In genomic region chr21:31938330-31939301, GRCh38 we compare ENCODE assay signal across 16 cellular contexts.
DNase-seq lines count a peak whose midpoint lies in the region; ATAC-seq and TF ChIP-seq lines count a peak whose summit lies in the region.
"Had no signal": no experiment of that assay in that cellular context is flagged by ENCODE, and none has a peak within 500 bp of the region (broad histone marks: within the 10 kb centered on the region; RNA-seq: fewer than 3 reads in every experiment).

No MANE protein-coding gene starts in this region.

- no peak for TF ChIP-seq EP300 in SK-N-SH (IDR thresholded peaks at IDR 0.05; ENCODE audit: borderline replicate concordance in 1 of 2, low read depth in 1 of 2, low read length in 1 of 2)

- intact Hi-C loops in body of pancreas (cut with DNase I) = no loop called here

- H2AFZ ChIP-seq in SK-N-SH (ENCODE audit: low read depth) (no peak overlapping the region), trophoblast cell (ENCODE audit: insufficient read depth, low read length, poor library complexity) (no peak overlapping the region)

- H3K79me2 ChIP-seq in SK-N-SH (ENCODE audit: insufficient read depth) (no peaks in the 10 kb centered on the region), trophoblast cell (ENCODE audit: control insufficient read depth, insufficient read depth, low read length, poor library complexity) (no peaks in the 10 kb centered on the region)

- H3K9me3 ChIP-seq in SK-N-SH = no peaks in the 10 kb centered on the region
- H3K9me3 ChIP-seq in body of pancreas = no peaks in the 10 kb centered on the region
- H3K9me3 ChIP-seq in trophoblast cell (ENCODE audit: insufficient read depth, low read depth, low read length) = no peaks in the 10 kb centered on the region

- no peak overlapping the region for H4K91ac ChIP-seq in trophoblast cell (ENCODE audit: low read depth, low read length)

- no peaks in the 10 kb centered on the region for H3F3A ChIP-seq in SK-N-SH (replicated peaks; ENCODE audit: insufficient read depth)

- no peaks in the 10 kb centered on the region for H3K36me3 ChIP-seq in SK-N-SH (replicated peaks in 1 of 2; ENCODE audit: control insufficient read depth in 1 of 2, insufficient read depth in 2 of 2, low read length in 1 of 2)
- H3K36me3 ChIP-seq in body of pancreas (replicated peaks in 1 of 2; ENCODE audit: insufficient read depth in 1 of 2, low read depth in 2 of 2) = no peaks in the 10 kb centered on the region
- H3K36me3 ChIP-seq in trophoblast cell (ENCODE audit: control insufficient read depth in 1 of 2, insufficient read depth in 2 of 2, low read length in 2 of 2) = no peaks in the 10 kb centered on the region

- POLR2A ChIA-PET in SK-N-SH (lab: Yijun Ruan, JAX) = interaction anchor here (1.1 kb wide), 1 partner anchor 13 kb away, joined by 3 read pairs; no protein-coding TSS in a partner anchor

- H2BK5ac ChIP-seq in trophoblast cell (ENCODE audit: low read depth, low read length, poor library complexity) = no peak overlapping the region

- TF ChIP-seq CTCF in SK-N-SH (IDR thresholded peaks at IDR 0.05) (no peak), body of pancreas (IDR thresholded peaks at IDR 0.05) (no peak)

- no peak overlapping the region for H3K9ac ChIP-seq in SK-N-SH
- no peak overlapping the region for H3K9ac ChIP-seq in trophoblast cell (ENCODE audit: low read length)

- H4K12ac ChIP-seq in trophoblast cell (ENCODE audit: low read depth, low read length) = no peak overlapping the region

- 62% methylated on average over 15 of the region's 15 CpGs for WGBS in SK-N-SH (ENCODE audit: low lambda C conversion rate)
- WGBS in body of pancreas, 2 donors = 36 to 42% methylated on average over 15 of the region's 15 CpGs
- 100% methylated on average over 3 of the region's 15 CpGs for WGBS in trophoblast cell (ENCODE audit: extremely low coverage, insufficient coverage, insufficient read length)

- no peak overlapping the region for H3K18ac ChIP-seq in trophoblast cell (ENCODE audit: low read length)

- H3K4me1 ChIP-seq in SK-N-SH (ENCODE audit: control insufficient read depth in 1 of 2, insufficient read depth in 2 of 2, low read depth in 1 of 2, low read length in 1 of 2) = peaks cover 0 to 13% of the 10 kb centered on the region in 2 experiments; a peak in 2 of 4 replicates
- peaks cover 48% of the 10 kb centered on the region for H3K4me1 ChIP-seq in body of pancreas
- peaks cover 4 to 9% of the 10 kb centered on the region in 2 experiments for H3K4me1 ChIP-seq in trophoblast cell (ENCODE audit: control insufficient read depth in 1 of 2, insufficient read depth in 2 of 2, low read length in 2 of 2)

- DNase-seq in SK-N-SH (peak; percentile 65), NCI-H524 treated with DMSO at 0.1 percent for 48 hours (lab: John Stamatoyannopoulos, UW) (peak; percentile 21), body of pancreas (peak; percentile 27 to 46 (median 40)), trophoblast cell (peak; percentile 50 to 92), HT-29 (ENCODE audit: low spot score) (no peak), occipital lobe (lab: John Stamatoyannopoulos, UW) (no peak)
- DNase-seq: CD4-positive, CD25-positive, alpha-beta regulatory T cell; DMS79 treated with DMSO at 0.1 percent for 48 hours; HCEC 1CT; NCI-H1105 treated with DMSO at 0.1 percent for 48 hours; NCI-H1694 treated with DMSO at 0.1 percent for 48 hours; NCI-H446; SIG-M5 had no signal

- no peak overlapping the region for H3K4ac ChIP-seq in trophoblast cell (ENCODE audit: low read depth, low read length)

- no peak for ATAC-seq in SK-N-SH treated with all-trans-retinoic acid at 6 μM for 48 hours
- ATAC-seq in body of pancreas = peak; percentile 88
- no peak for ATAC-seq in HG03139 (IDR thresholded peaks at IDR 0.05; ENCODE audit: unreplicated experiment)

- no peaks in the 10 kb centered on the region for H4K20me1 ChIP-seq in SK-N-SH (ENCODE audit: insufficient read depth)

- no peaks in the 10 kb centered on the region for H3K79me1 ChIP-seq in trophoblast cell (ENCODE audit: low read length)

- H3K27ac ChIP-seq in SK-N-SH (ENCODE audit: low read depth in 2 of 2, low read length in 1 of 2) = 0 out of 4 replicates have a peak overlapping the region, but pooled peaks of 1 of the 2 experiments have one; percentile 5
- H3K27ac ChIP-seq in body of pancreas = peak overlapping the region; percentile 12 to 81 (median 63)
- no peak overlapping the region for H3K27ac ChIP-seq in trophoblast cell (ENCODE audit: low read depth, low read length)
- H3K27ac ChIP-seq: 22Rv1 had no signal

- no peak overlapping the region for H3K14ac ChIP-seq in trophoblast cell (ENCODE audit: low read length)

- no peak overlapping the region for H2AK5ac ChIP-seq in trophoblast cell (ENCODE audit: low read length)

- CTCF ChIA-PET in SK-N-SH (lab: Yijun Ruan, JAX) = interaction anchor here (0.8 to 2.1 kb wide), 4 partner anchors 9 to 319 kb away, joined by 3 to 10 read pairs (median 4); no protein-coding TSS in a partner anchor

- no peak overlapping the region for H2BK12ac ChIP-seq in trophoblast cell (ENCODE audit: low read length)

- H3K4me2 ChIP-seq in SK-N-SH (no peak overlapping the region), trophoblast cell (ENCODE audit: low read length) (no peak overlapping the region)

- H3K27me3 ChIP-seq in SK-N-SH (ENCODE audit: insufficient read depth) (no peaks in the 10 kb centered on the region), body of pancreas (no peaks in the 10 kb centered on the region), trophoblast cell (ENCODE audit: insufficient read depth, low read length) (no peaks in the 10 kb centered on the region)

- no peak for TF ChIP-seq RAD21 in SK-N-SH (IDR thresholded peaks at IDR 0.05; ENCODE audit: low read length)

- no peaks in the 10 kb centered on the region for H3K9me2 ChIP-seq in SK-N-SH

- H3K4me3 ChIP-seq in SK-N-SH (ENCODE audit: low read depth in 2 of 2, low read length in 1 of 2) (no peak overlapping the region), body of pancreas (no peak overlapping the region), trophoblast cell (ENCODE audit: low read depth, low read length) (no peak overlapping the region)

- H4K8ac ChIP-seq in trophoblast cell (ENCODE audit: low read depth, low read length) = no peak overlapping the region

- no peak overlapping the region for H2BK120ac ChIP-seq in trophoblast cell (ENCODE audit: insufficient read depth, low read length, poor library complexity)

- peak in 2 of 3 donors; percentile 29 to 54 for TF ChIP-seq POLR2A in body of pancreas (IDR thresholded peaks at IDR 0.05)

- no peak overlapping the region for H3K23ac ChIP-seq in trophoblast cell (ENCODE audit: low read length)

TF ChIP-seq in SK-N-SH, 30 proteins besides CTCF, POLR2A, EP300 and RAD21 (continues in another document):
- TF ChIP-seq CHD2 (IDR thresholded peaks at IDR 0.05; ENCODE audit: low read length, partially characterized antibody) (no peak), RFX5 (IDR thresholded peaks at IDR 0.05; ENCODE audit: low read length) (no peak), SMC3 (IDR thresholded peaks at IDR 0.05; ENCODE audit: low read depth, low read length) (no peak)
- TF ChIP-seq, protein P1, sequence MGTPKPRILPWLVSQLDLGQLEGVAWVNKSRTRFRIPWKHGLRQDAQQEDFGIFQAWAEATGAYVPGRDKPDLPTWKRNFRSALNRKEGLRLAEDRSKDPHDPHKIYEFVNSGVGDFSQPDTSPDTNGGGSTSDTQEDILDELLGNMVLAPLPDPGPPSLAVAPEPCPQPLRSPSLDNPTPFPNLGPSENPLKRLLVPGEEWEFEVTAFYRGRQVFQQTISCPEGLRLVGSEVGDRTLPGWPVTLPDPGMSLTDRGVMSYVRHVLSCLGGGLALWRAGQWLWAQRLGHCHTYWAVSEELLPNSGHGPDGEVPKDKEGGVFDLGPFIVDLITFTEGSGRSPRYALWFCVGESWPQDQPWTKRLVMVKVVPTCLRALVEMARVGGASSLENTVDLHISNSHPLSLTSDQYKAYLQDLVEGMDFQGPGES (IDR thresholded peaks at IDR 0.05; ENCODE audit: low read depth, low read length) = no peak

TF ChIP-seq in SK-N-SH treated with all-trans-retinoic acid at 6 μM for 48 hours, 23 proteins besides CTCF, POLR2A, EP300 and RAD21:
- TF ChIP-seq ZNF565 (CRISPR knock-in tag; conservative IDR thresholded peaks at IDR 0.05; ENCODE audit: low read depth) = no peak
- no peak for TF ChIP-seq ESRRG (CRISPR knock-in tag; IDR thresholded peaks at IDR 0.05)
- no peak for TF ChIP-seq ARNTL (CRISPR knock-in tag; IDR thresholded peaks at IDR 0.05; ENCODE audit: borderline replicate concordance, low read depth)
- TF ChIP-seq PPARA (CRISPR knock-in tag; IDR thresholded peaks at IDR 0.05; ENCODE audit: borderline replicate concordance) = no peak
- no peak for TF ChIP-seq CSDC2 (CRISPR knock-in tag; IDR thresholded peaks at IDR 0.05)
- TF ChIP-seq ISL1 (CRISPR knock-in tag; IDR thresholded peaks at IDR 0.05) = no peak
- TF ChIP-seq ZNF8 (CRISPR knock-in tag; IDR thresholded peaks at IDR 0.05) = no peak
- no peak for TF ChIP-seq ZFP30 (CRISPR knock-in tag; IDR thresholded peaks at IDR 0.05)
- no peak for TF ChIP-seq SNAI2 (CRISPR knock-in tag; IDR thresholded peaks at IDR 0.05)
TF ChIP-seq in SK-N-SH treated with all-trans-retinoic acid at 6 μM for 48 hours: peak in this region for 0.

Comparison
In these comparisons a context has a peak if more than half of its experiments do, and no peak if none do; other contexts are left out.
1. DNase-seq: peak in SK-N-SH (single experiment), NCI-H524 treated with DMSO at 0.1 percent for 48 hours (single experiment), body of pancreas (4 of 4) and trophoblast cell (2 of 2); none in HT-29 (single experiment) and occipital lobe (single experiment).